1 cellular context compared by ENCODE assay signal in genomic region chr12:27900920-27901879, GRCh38.
TF ChIP-seq lines count a peak whose summit lies in the region.

No MANE protein-coding gene starts in this region.

TF ChIP-seq in H1, 55 proteins besides CTCF, POLR2A, EP300 and RAD21 (continued from another document):
- no peak for TF ChIP-seq CHD7 (IDR thresholded peaks at IDR 0.05; ENCODE audit: insufficient replicate concordance, low read length)
